Comparison of ENCODE assay signal across 9 cellular contexts in the genomic region with DNA sequence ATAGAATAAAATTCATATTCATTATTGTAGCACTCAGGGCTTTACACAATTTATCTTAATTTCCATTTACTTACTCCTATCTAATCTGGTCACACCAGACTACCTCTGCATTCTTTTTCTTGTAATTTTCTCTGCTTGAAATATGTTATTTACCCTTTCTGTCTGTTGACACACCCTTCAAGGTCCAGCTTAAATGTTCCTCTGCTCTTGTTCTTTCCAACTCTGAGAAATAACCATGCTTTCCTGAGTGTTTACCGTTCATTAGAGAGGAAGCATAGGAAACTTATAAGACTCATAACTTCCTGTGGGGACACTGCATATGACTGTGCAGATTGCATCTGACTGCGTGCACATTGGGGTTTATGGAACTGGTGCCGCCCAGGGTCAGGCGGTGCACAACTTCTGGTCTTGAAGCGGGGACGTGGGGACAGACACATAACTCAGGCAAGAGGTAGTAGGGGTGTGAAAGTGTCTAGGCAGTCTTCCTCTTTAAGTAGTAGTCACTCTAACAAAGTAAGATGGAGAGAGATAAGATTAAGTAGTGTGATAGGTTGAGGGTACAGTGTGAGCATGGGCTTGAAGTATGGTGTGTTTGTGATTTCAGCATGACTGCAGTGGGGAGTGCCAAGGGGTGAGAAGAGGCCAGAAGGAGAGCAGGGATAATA. TPM values are rescaled to one million over a fixed set of nuclear protein-coding genes. Genes with fewer than 3 reads are reported as not detected.
A peak's percentile ranks its signal among the peaks of the same experiment; 100 is the strongest.
DNase-seq lines count a peak whose midpoint lies in the region; ATAC-seq and TF ChIP-seq lines count a peak whose summit lies in the region.
"Had no signal": no experiment of that assay in that cellular context is flagged by ENCODE, and none has a peak within 500 bp of the region (broad histone marks: within the 10 kb centered on the region; RNA-seq: fewer than 3 reads in every experiment).

No MANE protein-coding gene starts in this region.

- TF ChIP-seq CTCF in left ventricle myocardium inferior (IDR thresholded peaks at IDR 0.05; ENCODE audit: borderline replicate concordance) = no peak
- no peak for TF ChIP-seq CTCF in HFFc6 (IDR thresholded peaks at IDR 0.05)

- no peaks in the 10 kb centered on the region for H3K4me1 ChIP-seq in left ventricle myocardium inferior

- ATAC-seq in GM18873 (IDR thresholded peaks at IDR 0.05; ENCODE audit: low FRiP score, unreplicated experiment) (no peak), HG02759 (IDR thresholded peaks at IDR 0.05; ENCODE audit: unreplicated experiment) (no peak)
- ATAC-seq: A549 had no signal

- no peaks in the 10 kb centered on the region for H3K9me3 ChIP-seq in left ventricle myocardium inferior (replicated peaks)
- H3K9me3 ChIP-seq: A549 had no signal

- H3K36me3 ChIP-seq in left ventricle myocardium inferior = no peaks in the 10 kb centered on the region

- no peak overlapping the region for H3K27ac Mint-ChIP-seq in HFFc6

- H3K27ac ChIP-seq in left ventricle myocardium inferior (replicated peaks) = no peak overlapping the region
- H3K27ac ChIP-seq: A549 had no signal

- no peaks in the 10 kb centered on the region for H3K9me3 Mint-ChIP-seq in HFFc6

- no peaks in the 10 kb centered on the region for H3K27me3 Mint-ChIP-seq in HFFc6 (ENCODE audit: insufficient read depth)

- no peaks in the 10 kb centered on the region for H3K36me3 Mint-ChIP-seq in HFFc6 (ENCODE audit: low read depth)

- H3K4me1 Mint-ChIP-seq in HFFc6 (ENCODE audit: low read depth) = peaks cover 14% of the 10 kb centered on the region

- intact Hi-C loops in left ventricle myocardium inferior (cut with micrococcal nuclease) = no loop called here

- H3K27me3 ChIP-seq in left ventricle myocardium inferior (ENCODE audit: low read depth) = no peaks in the 10 kb centered on the region

- H3K4me3 Mint-ChIP-seq in HFFc6 = no peak overlapping the region

- DNase-seq in activated gamma-delta T cell treated with Interleukin-2 at 50 U/mL for 16 hours = peak; percentile 68
- no peak for DNase-seq in activated gamma-delta T cell (lab: John Stamatoyannopoulos, UW)
- DNase-seq in activated CD8-positive, alpha-beta memory T cell treated with anti-CD3 and anti-CD28 coated beads for 1 hour (ENCODE audit: extremely low read depth in 1 of 2, low read depth in 1 of 2) = peak; percentile 25 to 41
- peak; percentile 32 for DNase-seq in left ventricle myocardium inferior
- DNase-seq in stimulated activated CD8-positive, alpha-beta memory T cell treated with anti-CD3 and anti-CD28 coated beads, Interleukin-15, amount 100 ng/mL, for 4 hours (ENCODE audit: low read depth in 2 of 2) = peak; percentile 36 to 45
- no peak for DNase-seq in HFFc6

- no peak overlapping the region for H3K4me3 ChIP-seq in left ventricle myocardium inferior
- H3K4me3 ChIP-seq: A549 had no signal

RNA-seq across cellular contexts. Expression of a gene that starts 42.6 kb away (rescaled TPM):
- 22.1 TPM for total RNA-seq in left ventricle myocardium inferior
- 10 to 100 TPM; 15.3 to 17.5 (median 15.9) TPM for total RNA-seq in HFFc6 (2021; fragmentation: NEBNext Ultra II Directional; extraction: Animal tissue kit (Norgen Biotek cat#: 25700))

RNA-seq across cellular contexts. Expression of a gene that starts 54.0 kb away (rescaled TPM):
- total RNA-seq in left ventricle myocardium inferior = 13.7 TPM
- 10 to 100 TPM; 37.0 to 50.5 (median 38.5) TPM for total RNA-seq in HFFc6 (2021; fragmentation: NEBNext Ultra II Directional; extraction: Animal tissue kit (Norgen Biotek cat#: 25700))

Comparison
In these comparisons a context has a peak if more than half of its experiments do, and no peak if none do; other contexts are left out.
1. DNase-seq: peak in activated gamma-delta T cell treated with Interleukin-2 at 50 U/mL for 16 hours (single experiment), activated CD8-positive, alpha-beta memory T cell treated with anti-CD3 and anti-CD28 coated beads for 1 hour (2 of 2), left ventricle myocardium inferior (single experiment) and stimulated activated CD8-positive, alpha-beta memory T cell treated with anti-CD3 and anti-CD28 coated beads, Interleukin-15, amount 100 ng/mL, for 4 hours (2 of 2); none in activated gamma-delta T cell (single experiment) and HFFc6 (single experiment).